ENCODE assay signal across 18 cellular contexts in genomic region chr1:73673980-73674379, GRCh38.
DNase-seq lines count a peak whose midpoint lies in the region; ATAC-seq and TF ChIP-seq lines count a peak whose summit lies in the region.
"Had no signal": no experiment of that assay in that cellular context is flagged by ENCODE, and none has a peak within 500 bp of the region (broad histone marks: within the 10 kb centered on the region; RNA-seq: fewer than 3 reads in every experiment).

No MANE protein-coding gene starts in this region.

- ATAC-seq in RWPE2 (ENCODE audit: low read depth) = peak; percentile 82
- no peak for ATAC-seq in GM21717 (IDR thresholded peaks at IDR 0.05; ENCODE audit: unreplicated experiment)
- ATAC-seq: HepG2; stimulated activated naive CD8-positive, alpha-beta T cell treated with anti-CD3 and anti-CD28 coated beads, Interleukin-15, Interleukin-2, amounts not matched to agents 100 U/mL and 50 U/mL, for 24 hours had no signal

- peaks cover 4% of the 10 kb centered on the region for H3K4me1 ChIP-seq in RWPE2 (ENCODE audit: insufficient read depth, poor library complexity, severe bottlenecking)

- no peak overlapping the region for H3K27ac ChIP-seq in RWPE2 (ENCODE audit: poor library complexity, severe bottlenecking)
- H3K27ac ChIP-seq: skin epidermis had no signal

- no peaks in the 10 kb centered on the region for H3K27me3 ChIP-seq in RWPE2 (ENCODE audit: insufficient read depth, poor library complexity, severe bottlenecking)

- TF ChIP-seq CTCF in RWPE2 (IDR thresholded peaks at IDR 0.05; ENCODE audit: poor library complexity, severe bottlenecking) = no peak

- H3K4me3 ChIP-seq in RWPE2 (ENCODE audit: severe bottlenecking) = no peak overlapping the region
- H3K4me3 ChIP-seq: skin epidermis had no signal

- DNase-seq in COR-L47 (lab: John Stamatoyannopoulos, UW) (peak; percentile 86), NCI-H128 (lab: John Stamatoyannopoulos, UW; ENCODE audit: unreplicated experiment) (peak; percentile 24), RWPE2 (ENCODE audit: low spot score) (no peak), foreskin melanocyte (peak; percentile 79), medulla oblongata (ENCODE audit: extremely low spot score) (no peak), hepatic stellate cell (ENCODE audit: low spot score) (no peak)
- DNase-seq in stimulated activated CD8-positive, alpha-beta memory T cell treated with anti-CD3 and anti-CD28 coated beads, Interleukin-4, amount 100 ng/mL, for 48 hours = no peak
- DNase-seq: activated CD4-positive, alpha-beta T cell treated with anti-CD3 and anti-CD28 coated beads, Interleukin-2, amount 50 U/mL, for 1 hour; activated naive CD8-positive, alpha-beta T cell treated with anti-CD3 and anti-CD28 coated beads, Interleukin-2, amount 10 ng/mL, durations not matched to agents 7 days and 5 days; activated T-cell treated with anti-CD3 and anti-CD28 coated beads, Interleukin-2, amount 50 U/mL, for 48 hours; mesendoderm; NCI-H1048; SHP77 treated with DMSO at 0.1 percent for 48 hours; stimulated activated naive CD8-positive, alpha-beta T cell treated with anti-CD3 and anti-CD28 coated beads, Interleukin-15, Interleukin-2, amounts not matched to agents 100 U/mL and 50 U/mL, for 24 hours; T1000 had no signal

- H3K9me3 ChIP-seq in RWPE2 (ENCODE audit: severe bottlenecking) = no peaks in the 10 kb centered on the region

- no peaks in the 10 kb centered on the region for H3K36me3 ChIP-seq in RWPE2 (ENCODE audit: low read depth)

Comparison
In these comparisons a context has a peak if more than half of its experiments do, and no peak if none do; other contexts are left out.
1. DNase-seq: peak in COR-L47 (single experiment), NCI-H128 (single experiment) and foreskin melanocyte (single experiment); none in RWPE2 (single experiment), medulla oblongata (single experiment), stimulated activated CD8-positive, alpha-beta memory T cell treated with anti-CD3 and anti-CD28 coated beads, Interleukin-4, amount 100 ng/mL, for 48 hours (single experiment) and hepatic stellate cell (single experiment).